In genomic region chr10:90087197-90088007, GRCh38 we compare ENCODE assay signal across 8 cellular contexts.
DNase-seq lines count a peak whose midpoint lies in the region; ATAC-seq and TF ChIP-seq lines count a peak whose summit lies in the region.

No MANE protein-coding gene starts in this region.

- H4K5ac ChIP-seq in IMR-90 (ENCODE audit: low read depth, low read length), result no peak overlapping the region

- H3K27me3 ChIP-seq in IMR-90 (ENCODE audit: control insufficient read depth, insufficient read depth, low read length) (no peaks in the 10 kb centered on the region), body of pancreas (no peaks in the 10 kb centered on the region)

- no peaks in the 10 kb centered on the region for H3K9me3 ChIP-seq in IMR-90 (ENCODE audit: control insufficient read depth, insufficient read depth, low read length)
- no peaks in the 10 kb centered on the region for H3K9me3 ChIP-seq in body of pancreas

- no peak overlapping the region for H3K23ac ChIP-seq in IMR-90 (ENCODE audit: low read depth, low read length)

- H3K36me3 ChIP-seq in IMR-90 (ENCODE audit: control insufficient read depth, insufficient read depth, low read length) (no peaks in the 10 kb centered on the region), body of pancreas (replicated peaks in 1 of 2; ENCODE audit: insufficient read depth in 1 of 2, low read depth in 2 of 2) (no peaks in the 10 kb centered on the region)

- ATAC-seq in GM18502 (IDR thresholded peaks at IDR 0.05; ENCODE audit: poor library complexity, unreplicated experiment) (peak; percentile 100), GM21737 (IDR thresholded peaks at IDR 0.05; ENCODE audit: unreplicated experiment) (peak; percentile 93), IMR-90 (ENCODE audit: low read depth) (no peak), body of pancreas (no peak)

- no peak overlapping the region for H3K4me2 ChIP-seq in IMR-90 (ENCODE audit: low read depth, low read length)

- H3K4ac ChIP-seq in IMR-90 (ENCODE audit: low read depth, low read length), result no peak overlapping the region

- no peak overlapping the region for H2AK5ac ChIP-seq in IMR-90 (ENCODE audit: low read depth, low read length)

- no peaks in the 10 kb centered on the region for H4K20me1 ChIP-seq in IMR-90 (ENCODE audit: insufficient read depth, low read length)

- no peak for TF ChIP-seq POLR2A in IMR-90 (IDR thresholded peaks at IDR 0.05; ENCODE audit: low read depth, low read length)
- no peak for TF ChIP-seq POLR2A in body of pancreas (IDR thresholded peaks at IDR 0.05)

- H3K14ac ChIP-seq in IMR-90 (replicated peaks; ENCODE audit: low read depth, low read length), result no peak overlapping the region

- no peak for TF ChIP-seq RAD21 in IMR-90 (IDR thresholded peaks at IDR 0.05; ENCODE audit: low read length)

- intact Hi-C loops in IMR-90 (cut with micrococcal nuclease) (no loop called here), body of pancreas (cut with DNase I) (no loop called here)

- H3K9ac ChIP-seq in IMR-90 (ENCODE audit: low read depth, low read length), result no peak overlapping the region

- H3K4me3 ChIP-seq in IMR-90 (ENCODE audit: insufficient read depth, low read depth, low read length) (no peak overlapping the region), body of pancreas (no peak overlapping the region)

- BruUV-seq in IMR-90 (replicated peaks; lab: Mats Ljungman, UMichigan), result no TSS peak

- no peak overlapping the region for H2BK20ac ChIP-seq in IMR-90 (ENCODE audit: low read depth, low read length)

- no peak overlapping the region for H4K91ac ChIP-seq in IMR-90 (ENCODE audit: insufficient read depth, low read depth, low read length)

- POLR2A ChIA-PET in IMR-90 (lab: Charles Lee; ENCODE audit: unreplicated experiment), result interaction anchor here (0.7 kb wide), 1 partner anchor 53 kb away, joined by 7 read pairs; no protein-coding TSS in a partner anchor

- no peak overlapping the region for H2AFZ ChIP-seq in IMR-90 (replicated peaks; ENCODE audit: low read length, poor library complexity)

- no peak overlapping the region for H3K56ac ChIP-seq in IMR-90 (ENCODE audit: extremely low read depth, insufficient read depth, low read length)

- no peak overlapping the region for H2BK5ac ChIP-seq in IMR-90 (ENCODE audit: low read depth, low read length, poor library complexity, severe bottlenecking)

- no peak overlapping the region for H4K8ac ChIP-seq in IMR-90 (ENCODE audit: low read depth in 2 of 2, low read length in 2 of 2)

- H3K9me1 ChIP-seq in IMR-90 (ENCODE audit: insufficient read depth, low read length), result no peaks in the 10 kb centered on the region

- no peak overlapping the region for H2BK120ac ChIP-seq in IMR-90 (ENCODE audit: low read depth, low read length)

- no peaks in the 10 kb centered on the region for H3K79me1 ChIP-seq in IMR-90 (ENCODE audit: low read depth in 1 of 2, low read length in 2 of 2)

- CTCF ChIA-PET in IMR-90 (lab: Yijun Ruan, JAX), result interaction anchor here (0.6 kb wide), 1 partner anchor 10 kb away, joined by 3 read pairs; no protein-coding TSS in a partner anchor

- no peak overlapping the region for H3K18ac ChIP-seq in IMR-90 (ENCODE audit: low read depth, low read length)

- dilution Hi-C loops in IMR-90 (cut with HindIII; ENCODE audit: low sequenced_read_pairs, unreplicated experiment), result no loop called here

- no peak overlapping the region for H2AK9ac ChIP-seq in IMR-90 (replicated peaks; ENCODE audit: low read depth, low read length, poor library complexity)

- no peak overlapping the region for H3K27ac ChIP-seq in IMR-90 (ENCODE audit: insufficient read depth, low read length)
- no peak overlapping the region for H3K27ac ChIP-seq in body of pancreas

- in situ Hi-C loops in IMR-90 (cut with MboI; ENCODE audit: low sequenced_read_pairs), result no loop called here

- no CpG with 5 or more reads among the region's 2 CpGs for WGBS in IMR-90 (ENCODE audit: extremely low coverage in 2 of 2, insufficient read length in 1 of 2), 2 experiments
- 49% methylated on average over 2 of the region's 2 CpGs for WGBS in body of pancreas, 2 donors

- H2BK15ac ChIP-seq in IMR-90 (ENCODE audit: low read depth, low read length), result no peak overlapping the region

- H3K4me1 ChIP-seq in IMR-90 (ENCODE audit: control insufficient read depth, insufficient read depth, low read length) (no peaks in the 10 kb centered on the region), body of pancreas (no peaks in the 10 kb centered on the region)

- DNase-seq in IMR-90, result peak; percentile 7
- DNase-seq in fibroblast of peridontal ligament (ENCODE audit: extremely low read depth), result peak; percentile 20
- no peak for DNase-seq in DMS 273 treated with DMSO at 0.1 percent for 48 hours (lab: John Stamatoyannopoulos, UW)
- no peak for DNase-seq in DMS79 treated with DMSO at 0.1 percent for 48 hours (lab: John Stamatoyannopoulos, UW)
- DNase-seq in NCI-H1930 (lab: John Stamatoyannopoulos, UW), result no peak
- DNase-seq in body of pancreas, result no peak

- TF ChIP-seq CTCF in IMR-90 (conservative IDR thresholded peaks at IDR 0.05; ENCODE audit: low read depth, low read length) (no peak), body of pancreas (IDR thresholded peaks at IDR 0.05) (no peak)

TF ChIP-seq in IMR-90, 13 proteins besides CTCF, POLR2A, EP300 and RAD21:
- TF ChIP-seq BHLHE40 (IDR thresholded peaks at IDR 0.05; ENCODE audit: low read depth, low read length) (no peak), SMC3 (IDR thresholded peaks at IDR 0.05; ENCODE audit: low read depth, low read length) (no peak), MAZ (IDR thresholded peaks at IDR 0.05; ENCODE audit: borderline replicate concordance, low read depth, low read length) (no peak), FOS (IDR thresholded peaks at IDR 0.05; ENCODE audit: low read depth, low read length) (no peak), RCOR1 (IDR thresholded peaks at IDR 0.05; ENCODE audit: insufficient replicate concordance, low read length) (no peak), MAFK (IDR thresholded peaks at IDR 0.05; ENCODE audit: low read depth, low read length) (no peak), CEBPB (IDR thresholded peaks at IDR 0.05; ENCODE audit: low read depth, low read length) (no peak), CHD1 (IDR thresholded peaks at IDR 0.05; ENCODE audit: low read depth, low read length) (no peak), NFE2L2 (IDR thresholded peaks at IDR 0.05; ENCODE audit: low read depth, low read length) (no peak), MXI1 (IDR thresholded peaks at IDR 0.05; ENCODE audit: borderline replicate concordance, low read depth, low read length) (no peak), RFX5 (IDR thresholded peaks at IDR 0.05; ENCODE audit: low read depth, low read length) (no peak)
- TF ChIP-seq, protein P1, sequence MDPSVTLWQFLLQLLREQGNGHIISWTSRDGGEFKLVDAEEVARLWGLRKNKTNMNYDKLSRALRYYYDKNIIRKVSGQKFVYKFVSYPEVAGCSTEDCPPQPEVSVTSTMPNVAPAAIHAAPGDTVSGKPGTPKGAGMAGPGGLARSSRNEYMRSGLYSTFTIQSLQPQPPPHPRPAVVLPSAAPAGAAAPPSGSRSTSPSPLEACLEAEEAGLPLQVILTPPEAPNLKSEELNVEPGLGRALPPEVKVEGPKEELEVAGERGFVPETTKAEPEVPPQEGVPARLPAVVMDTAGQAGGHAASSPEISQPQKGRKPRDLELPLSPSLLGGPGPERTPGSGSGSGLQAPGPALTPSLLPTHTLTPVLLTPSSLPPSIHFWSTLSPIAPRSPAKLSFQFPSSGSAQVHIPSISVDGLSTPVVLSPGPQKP (IDR thresholded peaks at IDR 0.05; ENCODE audit: borderline replicate concordance, low read depth, low read length), result no peak
- TF ChIP-seq, protein P2, sequence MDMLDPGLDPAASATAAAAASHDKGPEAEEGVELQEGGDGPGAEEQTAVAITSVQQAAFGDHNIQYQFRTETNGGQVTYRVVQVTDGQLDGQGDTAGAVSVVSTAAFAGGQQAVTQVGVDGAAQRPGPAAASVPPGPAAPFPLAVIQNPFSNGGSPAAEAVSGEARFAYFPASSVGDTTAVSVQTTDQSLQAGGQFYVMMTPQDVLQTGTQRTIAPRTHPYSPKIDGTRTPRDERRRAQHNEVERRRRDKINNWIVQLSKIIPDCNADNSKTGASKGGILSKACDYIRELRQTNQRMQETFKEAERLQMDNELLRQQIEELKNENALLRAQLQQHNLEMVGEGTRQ (IDR thresholded peaks at IDR 0.05; ENCODE audit: low read depth, low read length), result no peak

Comparison
In these comparisons a context has a peak if more than half of its experiments do, and no peak if none do; other contexts are left out.
1. ATAC-seq: peak in GM18502 (single experiment) and GM21737 (single experiment); none in IMR-90 (single experiment) and body of pancreas (single experiment).
2. DNase-seq: peak in IMR-90 (single experiment) and fibroblast of peridontal ligament (single experiment); none in DMS 273 treated with DMSO at 0.1 percent for 48 hours (single experiment), DMS79 treated with DMSO at 0.1 percent for 48 hours (single experiment), NCI-H1930 (0 of 2) and body of pancreas (0 of 4).